8 cellular contexts compared by ENCODE assay signal in genomic region chr13:100588350-100589177, GRCh38. TPM values are rescaled to one million over a fixed set of nuclear protein-coding genes. Genes with fewer than 3 reads are reported as not detected.
DNase-seq lines count a peak whose midpoint lies in the region; ATAC-seq, FAIRE-seq and TF ChIP-seq lines count a peak whose summit lies in the region.

Gene GGACT, minus strand, starts transcription at chr13:100588789. Its CDS starts 56,198 bp downstream, at chr13:100532591.

- WGBS in GM12878 (ENCODE audit: insufficient coverage, insufficient replicate concordance, low lambda C conversion rate, missing lambda C conversion rate), result 5% methylated on average over 67 of the region's 82 CpGs

- peak within 1 kb of the TSS; percentile 92 for H3K27ac Mint-ChIP-seq in T-helper 2 cell treated with Interferon-gamma antibody and Interleukin-4, amounts not matched to agents 5 μg/mL and 100 μg/mL, for 36 hours

- peaks cover 10% of the 10 kb centered on the region for H3K36me3 Mint-ChIP-seq in T-helper 2 cell treated with Interferon-gamma antibody and Interleukin-4, amounts not matched to agents 5 μg/mL and 100 μg/mL, for 36 hours (ENCODE audit: low read depth)

- peak within 1 kb of the TSS; percentile 68 for H3K9ac ChIP-seq in GM12878 (ENCODE audit: control insufficient read depth, insufficient read depth, low read length)
- H3K9ac ChIP-seq in iPS-15b (ENCODE audit: low read depth, low read length), result peak within 1 kb of the TSS; percentile 81

- H3K4me1 ChIP-seq in GM12878 (ENCODE audit: control insufficient read depth, insufficient read depth, low read length) (peaks cover 6% of the 10 kb centered on the region; the same call in 1 of the 2 replicates), iPS-15b (ENCODE audit: control insufficient read depth, insufficient read depth, low read length) (no peaks in the 10 kb centered on the region)

- H4K20me1 ChIP-seq in GM12878 (ENCODE audit: control insufficient read depth, insufficient read depth), result no peaks in the 10 kb centered on the region

- H3K4me3 ChIP-seq in H7 (ENCODE audit: insufficient read depth, low read depth, low read length), result peak within 1 kb of the TSS; percentile 64
- H3K4me3 ChIP-seq in GM12878, result peak within 1 kb of the TSS; percentile 74; the same call in 1 of the 2 replicates
- H3K4me3 ChIP-seq in iPS-15b (ENCODE audit: low read depth, low read length), result peak within 1 kb of the TSS; percentile 70
- peak within 1 kb of the TSS; percentile 65 to 81 (median 67) for H3K4me3 ChIP-seq in skin epidermis

- H3K4me2 ChIP-seq in GM12878 (ENCODE audit: control insufficient read depth, insufficient read depth), result peak within 1 kb of the TSS; percentile 61

- peak; percentile 77 for TF ChIP-seq CTCF in GM12873 (IDR thresholded peaks at IDR 0.05; ENCODE audit: insufficient read depth, low read depth, low read length, missing control alignments)
- peak; percentile 69 to 76 (median 71); a peak in 5 of 6 replicates for TF ChIP-seq CTCF in GM12878 (IDR thresholded peaks at IDR 0.05 in 2 of 3, conservative IDR thresholded peaks at IDR 0.05 in 1 of 3; ENCODE audit: control insufficient read depth in 2 of 3, extremely low read depth in 1 of 3, insufficient read depth in 1 of 3, low read depth in 3 of 3, low read length in 3 of 3)

- TF ChIP-seq EP300 in GM12878 (IDR thresholded peaks at IDR 0.05; ENCODE audit: borderline replicate concordance in 1 of 2, control insufficient read depth in 1 of 2, low read depth in 2 of 2, low read length in 2 of 2), result no peak

- RAD21 ChIA-PET in GM12878 (lab: Charles Lee; ENCODE audit: unreplicated experiment), result no interaction called here

- 0 out of 2 replicates have a peak, but pooled peaks have one; percentile 13 for TF ChIP-seq RAD21 in GM12878 (IDR thresholded peaks at IDR 0.05; ENCODE audit: insufficient read depth, low read depth, low read length)

- in situ Hi-C loops in GM12878 (cut with MboI), result no loop called here

- H3K79me2 ChIP-seq in GM12878 (ENCODE audit: control insufficient read depth, insufficient read depth, low read length), result no peaks in the 10 kb centered on the region

- SMC1A ChIA-PET in GM12878 (lab: Charles Lee; ENCODE audit: uncharacterized antibody, unreplicated experiment), result interaction anchor here (1.3 kb wide), 1 partner anchor 16 kb away, joined by 4 read pairs; no protein-coding TSS in a partner anchor

- H3K27ac ChIP-seq in GM12878 (ENCODE audit: control insufficient read depth, insufficient read depth), result peak within 1 kb of the TSS; percentile 30; the same call in 1 of the 2 replicates
- peak within 1 kb of the TSS; percentile 63 to 96 (median 86) for H3K27ac ChIP-seq in skin epidermis

- H2AFZ ChIP-seq in GM12878 (ENCODE audit: control insufficient read depth, low read depth, low read length), result peak within 1 kb of the TSS; percentile 85

- no peak for FAIRE-seq in GM12878 (lab: Jason Lieb, UNC)

- CTCF ChIA-PET in GM12878 (lab: Yijun Ruan, JAX), result interaction anchor here (1.0 to 4.2 kb wide), 5 partner anchors 11 to 42 kb away, joined by 3 to 34 read pairs (median 7); no protein-coding TSS in a partner anchor

- H3K36me3 ChIP-seq in H7 (replicated peaks; ENCODE audit: control insufficient read depth, insufficient read depth, low read length), result no peaks in the 10 kb centered on the region
- H3K36me3 ChIP-seq in GM12878 (ENCODE audit: control insufficient read depth in 2 of 2, insufficient read depth in 2 of 2, low read length in 1 of 2), result no peaks in the 10 kb centered on the region
- H3K36me3 ChIP-seq in iPS-15b (ENCODE audit: control insufficient read depth, insufficient read depth, low read length), result no peaks in the 10 kb centered on the region

- H3K27me3 ChIP-seq in H7 (ENCODE audit: control insufficient read depth, insufficient read depth, low read length) (peaks cover 3% of the 10 kb centered on the region; the same call in 1 of the 2 replicates), GM12878 (replicated peaks in 1 of 2; ENCODE audit: control insufficient read depth in 2 of 2, insufficient read depth in 2 of 2, low read length in 1 of 2) (no peaks in the 10 kb centered on the region), iPS-15b (ENCODE audit: control insufficient read depth, insufficient read depth, low read length) (peaks cover 7% of the 10 kb centered on the region)

- peak within 1 kb of the TSS; percentile 85 for H3K4me3 Mint-ChIP-seq in T-helper 2 cell treated with Interferon-gamma antibody and Interleukin-4, amounts not matched to agents 5 μg/mL and 100 μg/mL, for 36 hours

- DNase-seq in H7, result peak; percentile 98
- DNase-seq in LoVo (ENCODE audit: low spot score), result peak; percentile 71
- DNase-seq in T-helper 2 cell treated with Interferon-gamma antibody and Interleukin-4, amounts not matched to agents 5 μg/mL and 100 μg/mL, for 36 hours (ENCODE audit: low spot score), result peak; percentile 80
- peak; percentile 13 for DNase-seq in GM12878 (ENCODE audit: low read depth, low spot score)
- DNase-seq in T1000 (lab: John Stamatoyannopoulos, UW), result no peak

- POLR2A ChIA-PET in GM12878 (lab: Charles Lee), result interaction anchor here (0.5 kb wide), 1 partner anchor 697 kb away, joined by 3 read pairs; no protein-coding TSS in a partner anchor

- BruUV-seq in GM12878 (replicated peaks; lab: Mats Ljungman, UMichigan), result TSS peak; percentile 77

- intact Hi-C loops in GM12878 (cut with micrococcal nuclease; ENCODE audit: unreplicated experiment), result loop anchor here (1.0 kb wide), 1 partner anchor 87 kb away; no protein-coding TSS in a partner anchor

- H3K9me3 ChIP-seq in GM12878 (replicated peaks; ENCODE audit: control insufficient read depth, insufficient read depth, low read length) (no peaks in the 10 kb centered on the region), iPS-15b (ENCODE audit: control insufficient read depth, insufficient read depth, low read length) (no peaks in the 10 kb centered on the region)

- peak; percentile 81 for TF ChIP-seq POLR2A in GM12878 (IDR thresholded peaks at IDR 0.05; ENCODE audit: low read depth, low read length)

- H3K9me3 Mint-ChIP-seq in T-helper 2 cell treated with Interferon-gamma antibody and Interleukin-4, amounts not matched to agents 5 μg/mL and 100 μg/mL, for 36 hours, result no peaks in the 10 kb centered on the region

- peak; percentile 99 for ATAC-seq in GM12878

- H3K27me3 Mint-ChIP-seq in T-helper 2 cell treated with Interferon-gamma antibody and Interleukin-4, amounts not matched to agents 5 μg/mL and 100 μg/mL, for 36 hours (ENCODE audit: low read depth), result no peaks in the 10 kb centered on the region

- peaks cover 46% of the 10 kb centered on the region for H3K4me1 Mint-ChIP-seq in T-helper 2 cell treated with Interferon-gamma antibody and Interleukin-4, amounts not matched to agents 5 μg/mL and 100 μg/mL, for 36 hours (ENCODE audit: low read depth)

TF ChIP-seq in GM12878, 131 proteins besides CTCF, POLR2A, EP300 and RAD21 (continues in another document):
- TF ChIP-seq PKNOX1 (IDR thresholded peaks at IDR 0.05) (no peak), HDGF (IDR thresholded peaks at IDR 0.05) (0 out of 2 replicates have a peak, but pooled peaks have one; percentile 55), SRF (IDR thresholded peaks at IDR 0.05; ENCODE audit: low read depth in 2 of 2, low read length in 2 of 2) (no peak), JUNB (IDR thresholded peaks at IDR 0.05) (no peak), IKZF1 (conservative IDR thresholded peaks at IDR 0.05) (peak; percentile 80), SMC3 (IDR thresholded peaks at IDR 0.05; ENCODE audit: borderline replicate concordance, low read length) (peak; percentile 14; the same call in 1 of the 2 replicates), TCF3 (IDR thresholded peaks at IDR 0.05; ENCODE audit: borderline replicate concordance, insufficient read depth, low read depth, low read length) (peak; percentile 75; the same call in 1 of the 2 replicates), TCF12 (IDR thresholded peaks at IDR 0.05; ENCODE audit: low read depth, low read length) (0 out of 2 replicates have a peak, but pooled peaks have one; percentile 58)

RNA-seq across cellular contexts. Expression of gene GGACT, which starts in this region (rescaled TPM):
- total RNA-seq in H7 (2014; rRNA removed; shearing (Covaris generic)), result 1.4 and 3.0 TPM in 2 replicates
- total RNA-seq in GM12878 (2013; cell fraction: nucleolus; rRNA removed), result 2.5 and 3.4 TPM in 2 replicates
- total RNA-seq in GM12878 (2014; rRNA removed), result 3.9 and 4.0 TPM in 2 replicates
- total RNA-seq in GM12878 (2014; rRNA removed; fragmentation: Illumina TruSeq; extraction: Trizol), result 3.8 and 4.5 TPM in 2 replicates
- 7.6 and 7.7 TPM in 2 replicates for total RNA-seq in GM12878 (2021)
- 6.0 TPM for polyA plus RNA-seq in GM12878 (2011; ENCODE audit: low read depth)
- 1.8 and 2.3 TPM in 2 replicates for polyA plus RNA-seq in GM12878 (2011; rRNA removed)
- 1.1 and 1.6 TPM in 2 replicates for polyA plus RNA-seq in GM12878 (2011; cell fraction: cytosol; rRNA removed)
- polyA plus RNA-seq in GM12878 (2011; cell fraction: nucleus; rRNA removed), result 0.89 and 1.5 TPM in 2 replicates
- polyA plus RNA-seq in GM12878 (2012), result 5.2 and 6.1 TPM in 2 replicates
- polyA plus RNA-seq in GM12878 (2014; fragmentation: Illumina TruSeq; extraction: Trizol), result 3.1 and 4.5 TPM in 2 replicates
- under 1 TPM; 0.61 to 0.93 TPM for polyA plus RNA-seq in GM12878 (2014; fragmentation: Nextera tagmentation; extraction: Ambion mirVana)
- polyA plus RNA-seq in GM12878 (2014; rRNA removed), result 4.6 and 7.6 TPM in 2 replicates
- 1 to 10 TPM; 8.8 TPM for polyA plus RNA-seq in GM12878 (2016; fragmentation: Nextera tagmentation; extraction: Ambion mirVana)
- polyA minus RNA-seq in GM12878 (2011; rRNA and poly(A)+ RNA removed), result 0.31 and 0.95 TPM in 2 replicates
- 1.4 TPM in 1 of 2 replicates, not detected in the other for polyA minus RNA-seq in GM12878 (2011; cell fraction: cytosol; rRNA and poly(A)+ RNA removed)
- 0.38 and 0.48 TPM in 2 replicates for polyA minus RNA-seq in GM12878 (2011; cell fraction: nucleus; rRNA and poly(A)+ RNA removed)
